1 cellular context compared by ENCODE assay signal in genomic region chr10:110192552-110192951, GRCh38.
TF ChIP-seq lines count a peak whose summit lies in the region.

No MANE protein-coding gene starts in this region.

TF ChIP-seq in K562, 482 proteins besides CTCF, POLR2A, EP300 and RAD21 (continued from another document and continues in another):
- TF ChIP-seq CBFB (CRISPR knock-in tag; IDR thresholded peaks at IDR 0.05) (peak; percentile 94), SMARCA4 (IDR thresholded peaks at IDR 0.05) (peak; percentile 24; the same call in 1 of the 2 replicates), CBFA2T3 (IDR thresholded peaks at IDR 0.05) (peak; percentile 51), ZKSCAN3 (CRISPR knock-in tag; IDR thresholded peaks at IDR 0.05) (no peak), KDM1A (IDR thresholded peaks at IDR 0.05) (peak; percentile 93 to 94), ARID1B (IDR thresholded peaks at IDR 0.05) (peak; percentile 19; the same call in 1 of the 2 replicates), NR2C2 (CRISPR knock-in tag; IDR thresholded peaks at IDR 0.05) (peak; percentile 61), NR2C2 (tag; IDR thresholded peaks at IDR 0.05) (peak; percentile 78), CBFA2T2 (conservative IDR thresholded peaks at IDR 0.05) (0 out of 2 replicates have a peak, but pooled peaks have one; percentile 20), HDAC1 (IDR thresholded peaks at IDR 0.05) (peak in 1 of 2 experiments; percentile 69; a peak in 2 of 4 replicates), RNF219 (CRISPR knock-in tag; IDR thresholded peaks at IDR 0.05) (no peak), SMAD4 (CRISPR knock-in tag; conservative IDR thresholded peaks at IDR 0.05) (peak; percentile 21; the same call in 1 of the 2 replicates), KLF16 (IDR thresholded peaks at IDR 0.05) (peak; percentile 34; the same call in 1 of the 2 replicates), ZNF232 (CRISPR knock-in tag; IDR thresholded peaks at IDR 0.05) (no peak), SMARCB1 (IDR thresholded peaks at IDR 0.05; ENCODE audit: insufficient read length, low read depth) (no peak), ZNF695 (CRISPR knock-in tag; IDR thresholded peaks at IDR 0.05) (no peak), E2F1 (CRISPR knock-in tag; IDR thresholded peaks at IDR 0.05) (no peak), FOXO4 (CRISPR knock-in tag; IDR thresholded peaks at IDR 0.05) (no peak), RCOR1 (IDR thresholded peaks at IDR 0.05; ENCODE audit: borderline replicate concordance in 1 of 2, low read depth in 2 of 2, low read length in 2 of 2) (peak in 1 of 2 experiments; percentile 90; a peak in 2 of 4 replicates), RFX1 (IDR thresholded peaks at IDR 0.05) (peak; percentile 53), JUND (IDR thresholded peaks at IDR 0.05; ENCODE audit: borderline replicate concordance, low read depth, low read length) (peak; percentile 58; the same call in 1 of the 2 replicates), JUND (tag; IDR thresholded peaks at IDR 0.05; ENCODE audit: borderline replicate concordance, low read depth, low read length) (peak; percentile 66; the same call in 1 of the 3 replicates), ZNF282 (CRISPR knock-in tag; IDR thresholded peaks at IDR 0.05) (no peak), SP1 (CRISPR knock-in tag; IDR thresholded peaks at IDR 0.05) (0 out of 2 replicates have a peak, but pooled peaks have one; percentile 20), FOXA3 (CRISPR knock-in tag; conservative IDR thresholded peaks at IDR 0.05 in 1 of 2, IDR thresholded peaks at IDR 0.05 in 1 of 2) (no peak), SMARCC2 (IDR thresholded peaks at IDR 0.05; ENCODE audit: low read depth) (no peak), JUN (IDR thresholded peaks at IDR 0.05; ENCODE audit: borderline replicate concordance, low read depth, low read length) (0 out of 2 replicates have a peak, but pooled peaks have one; percentile 52), JUN (CRISPR knock-in tag; IDR thresholded peaks at IDR 0.05; ENCODE audit: borderline replicate concordance) (no peak), MIER1 (IDR thresholded peaks at IDR 0.05; ENCODE audit: low read depth) (no peak), DACH1 (IDR thresholded peaks at IDR 0.05; ENCODE audit: partially characterized antibody) (peak; percentile 89), CREB1 (IDR thresholded peaks at IDR 0.05) (peak; percentile 52), CREB1 (CRISPR knock-in tag; IDR thresholded peaks at IDR 0.05) (peak; percentile 40; the same call in 1 of the 2 replicates), TEAD4 (IDR thresholded peaks at IDR 0.05; ENCODE audit: low read length) (peak; percentile 39), TEAD4 (CRISPR knock-in tag; IDR thresholded peaks at IDR 0.05; ENCODE audit: borderline replicate concordance) (no peak), PATZ1 (CRISPR knock-in tag; IDR thresholded peaks at IDR 0.05; ENCODE audit: borderline replicate concordance) (no peak), VEZF1 (CRISPR knock-in tag; IDR thresholded peaks at IDR 0.05) (peak; percentile 39), HDAC2 (IDR thresholded peaks at IDR 0.05) (peak; percentile 65; the same call in 1 of the 2 replicates), TAF9B (IDR thresholded peaks at IDR 0.05; ENCODE audit: partially characterized antibody) (peak; percentile 16), SOX6 (IDR thresholded peaks at IDR 0.05) (peak; percentile 43; the same call in 1 of the 2 replicates), CXXC5 (CRISPR knock-in tag; IDR thresholded peaks at IDR 0.05) (no peak), MNT (conservative IDR thresholded peaks at IDR 0.05) (peak in 1 of 2 experiments; percentile 46; a peak in 1 of 4 replicates), ATF7 (IDR thresholded peaks at IDR 0.05) (peak; percentile 87), LEF1 (IDR thresholded peaks at IDR 0.05) (0 out of 2 replicates have a peak, but pooled peaks have one; percentile 28), ZNF146 (CRISPR knock-in tag; IDR thresholded peaks at IDR 0.05; ENCODE audit: unreplicated experiment) (no peak), CBX3 (IDR thresholded peaks at IDR 0.05; ENCODE audit: borderline replicate concordance in 1 of 2, low read length in 2 of 2) (peak in 1 of 2 experiments; percentile 23; a peak in 1 of 3 replicates)
- TF ChIP-seq, protein P1, sequence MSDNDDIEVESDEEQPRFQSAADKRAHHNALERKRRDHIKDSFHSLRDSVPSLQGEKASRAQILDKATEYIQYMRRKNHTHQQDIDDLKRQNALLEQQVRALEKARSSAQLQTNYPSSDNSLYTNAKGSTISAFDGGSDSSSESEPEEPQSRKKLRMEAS (CRISPR knock-in tag; IDR thresholded peaks at IDR 0.05) = peak; percentile 26; the same call in 1 of the 2 replicates
- TF ChIP-seq, protein P2, sequence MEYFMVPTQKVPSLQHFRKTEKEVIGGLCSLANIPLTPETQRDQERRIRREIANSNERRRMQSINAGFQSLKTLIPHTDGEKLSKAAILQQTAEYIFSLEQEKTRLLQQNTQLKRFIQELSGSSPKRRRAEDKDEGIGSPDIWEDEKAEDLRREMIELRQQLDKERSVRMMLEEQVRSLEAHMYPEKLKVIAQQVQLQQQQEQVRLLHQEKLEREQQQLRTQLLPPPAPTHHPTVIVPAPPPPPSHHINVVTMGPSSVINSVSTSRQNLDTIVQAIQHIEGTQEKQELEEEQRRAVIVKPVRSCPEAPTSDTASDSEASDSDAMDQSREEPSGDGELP (CRISPR knock-in tag; IDR thresholded peaks at IDR 0.05; ENCODE audit: borderline replicate concordance) = peak; percentile 98
- TF ChIP-seq, protein P3, sequence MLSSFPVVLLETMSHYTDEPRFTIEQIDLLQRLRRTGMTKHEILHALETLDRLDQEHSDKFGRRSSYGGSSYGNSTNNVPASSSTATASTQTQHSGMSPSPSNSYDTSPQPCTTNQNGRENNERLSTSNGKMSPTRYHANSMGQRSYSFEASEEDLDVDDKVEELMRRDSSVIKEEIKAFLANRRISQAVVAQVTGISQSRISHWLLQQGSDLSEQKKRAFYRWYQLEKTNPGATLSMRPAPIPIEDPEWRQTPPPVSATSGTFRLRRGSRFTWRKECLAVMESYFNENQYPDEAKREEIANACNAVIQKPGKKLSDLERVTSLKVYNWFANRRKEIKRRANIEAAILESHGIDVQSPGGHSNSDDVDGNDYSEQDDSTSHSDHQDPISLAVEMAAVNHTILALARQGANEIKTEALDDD (IDR thresholded peaks at IDR 0.05) = peak; percentile 63; the same call in 1 of the 2 replicates
- TF ChIP-seq, protein P4, sequence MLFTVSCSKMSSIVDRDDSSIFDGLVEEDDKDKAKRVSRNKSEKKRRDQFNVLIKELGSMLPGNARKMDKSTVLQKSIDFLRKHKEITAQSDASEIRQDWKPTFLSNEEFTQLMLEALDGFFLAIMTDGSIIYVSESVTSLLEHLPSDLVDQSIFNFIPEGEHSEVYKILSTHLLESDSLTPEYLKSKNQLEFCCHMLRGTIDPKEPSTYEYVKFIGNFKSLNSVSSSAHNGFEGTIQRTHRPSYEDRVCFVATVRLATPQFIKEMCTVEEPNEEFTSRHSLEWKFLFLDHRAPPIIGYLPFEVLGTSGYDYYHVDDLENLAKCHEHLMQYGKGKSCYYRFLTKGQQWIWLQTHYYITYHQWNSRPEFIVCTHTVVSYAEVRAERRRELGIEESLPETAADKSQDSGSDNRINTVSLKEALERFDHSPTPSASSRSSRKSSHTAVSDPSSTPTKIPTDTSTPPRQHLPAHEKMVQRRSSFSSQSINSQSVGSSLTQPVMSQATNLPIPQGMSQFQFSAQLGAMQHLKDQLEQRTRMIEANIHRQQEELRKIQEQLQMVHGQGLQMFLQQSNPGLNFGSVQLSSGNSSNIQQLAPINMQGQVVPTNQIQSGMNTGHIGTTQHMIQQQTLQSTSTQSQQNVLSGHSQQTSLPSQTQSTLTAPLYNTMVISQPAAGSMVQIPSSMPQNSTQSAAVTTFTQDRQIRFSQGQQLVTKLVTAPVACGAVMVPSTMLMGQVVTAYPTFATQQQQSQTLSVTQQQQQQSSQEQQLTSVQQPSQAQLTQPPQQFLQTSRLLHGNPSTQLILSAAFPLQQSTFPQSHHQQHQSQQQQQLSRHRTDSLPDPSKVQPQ (CRISPR knock-in tag; IDR thresholded peaks at IDR 0.05; ENCODE audit: borderline replicate concordance) = no peak
- TF ChIP-seq, protein P5, sequence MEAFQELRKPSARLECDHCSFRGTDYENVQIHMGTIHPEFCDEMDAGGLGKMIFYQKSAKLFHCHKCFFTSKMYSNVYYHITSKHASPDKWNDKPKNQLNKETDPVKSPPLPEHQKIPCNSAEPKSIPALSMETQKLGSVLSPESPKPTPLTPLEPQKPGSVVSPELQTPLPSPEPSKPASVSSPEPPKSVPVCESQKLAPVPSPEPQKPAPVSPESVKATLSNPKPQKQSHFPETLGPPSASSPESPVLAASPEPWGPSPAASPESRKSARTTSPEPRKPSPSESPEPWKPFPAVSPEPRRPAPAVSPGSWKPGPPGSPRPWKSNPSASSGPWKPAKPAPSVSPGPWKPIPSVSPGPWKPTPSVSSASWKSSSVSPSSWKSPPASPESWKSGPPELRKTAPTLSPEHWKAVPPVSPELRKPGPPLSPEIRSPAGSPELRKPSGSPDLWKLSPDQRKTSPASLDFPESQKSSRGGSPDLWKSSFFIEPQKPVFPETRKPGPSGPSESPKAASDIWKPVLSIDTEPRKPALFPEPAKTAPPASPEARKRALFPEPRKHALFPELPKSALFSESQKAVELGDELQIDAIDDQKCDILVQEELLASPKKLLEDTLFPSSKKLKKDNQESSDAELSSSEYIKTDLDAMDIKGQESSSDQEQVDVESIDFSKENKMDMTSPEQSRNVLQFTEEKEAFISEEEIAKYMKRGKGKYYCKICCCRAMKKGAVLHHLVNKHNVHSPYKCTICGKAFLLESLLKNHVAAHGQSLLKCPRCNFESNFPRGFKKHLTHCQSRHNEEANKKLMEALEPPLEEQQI (IDR thresholded peaks at IDR 0.05) = 0 out of 2 replicates have a peak, but pooled peaks have one; percentile 29
